In genomic region chr7:65809259-65809981, GRCh38 we compare ENCODE assay signal across 12 cellular contexts.
A peak's percentile ranks its signal among the peaks of the same experiment; 100 is the strongest.
DNase-seq lines count a peak whose midpoint lies in the region; ATAC-seq and TF ChIP-seq lines count a peak whose summit lies in the region.
"Had no signal": no experiment of that assay in that cellular context is flagged by ENCODE, and none has a peak within 500 bp of the region (broad histone marks: within the 10 kb centered on the region; RNA-seq: fewer than 3 reads in every experiment).

No MANE protein-coding gene starts in this region.

- TF ChIP-seq CTCF in vagina (IDR thresholded peaks at IDR 0.05): no peak

- intact Hi-C loops in vagina (cut with DNase I): no loop called here

- H3K9me3 ChIP-seq in vagina: no peaks in the 10 kb centered on the region
- H3K9me3 ChIP-seq: thoracic aorta had no signal

- DNase-seq in left kidney (ENCODE audit: low read depth, low spot score) (peak; percentile 46), DMS 273 treated with DMSO at 0.1 percent for 48 hours (lab: John Stamatoyannopoulos, UW) (no peak), DMS153 (lab: John Stamatoyannopoulos, UW) (no peak), NOMO-1 treated with dmso at 0.1 percent for 144 hours (lab: John Stamatoyannopoulos, UW; ENCODE audit: unreplicated experiment) (no peak), vagina (ENCODE audit: extremely low spot score in 2 of 2) (no peak)
- DNase-seq: activated CD4-positive, alpha-beta T cell treated with anti-CD3 and anti-CD28 coated beads, Interleukin-2, amount 50 U/mL, for 1 hour; naive thymus-derived CD4-positive, alpha-beta T cell; NCI-H1694 had no signal

- TF ChIP-seq POLR2A in vagina (IDR thresholded peaks at IDR 0.05): no peak

- ATAC-seq in GM18867 (IDR thresholded peaks at IDR 0.05; ENCODE audit: unreplicated experiment) (peak; percentile 87), GM21526 (IDR thresholded peaks at IDR 0.05; ENCODE audit: low FRiP score, unreplicated experiment) (peak; percentile 93), HG03103 (IDR thresholded peaks at IDR 0.05; ENCODE audit: low read depth, unreplicated experiment) (peak; percentile 89)
- ATAC-seq: naive thymus-derived CD4-positive, alpha-beta T cell had no signal

- no peaks in the 10 kb centered on the region for H3K4me1 ChIP-seq in vagina

- H3K27me3 ChIP-seq in vagina: no peaks in the 10 kb centered on the region

- H3K27ac ChIP-seq in vagina: no peak overlapping the region
- H3K27ac ChIP-seq: thoracic aorta had no signal

- no peak overlapping the region for H3K4me3 ChIP-seq in vagina
- H3K4me3 ChIP-seq: thoracic aorta had no signal

- H3K36me3 ChIP-seq in vagina: no peaks in the 10 kb centered on the region
- H3K36me3 ChIP-seq: thoracic aorta had no signal
